ENCODE assay signal across 22 cellular contexts in the genomic region with DNA sequence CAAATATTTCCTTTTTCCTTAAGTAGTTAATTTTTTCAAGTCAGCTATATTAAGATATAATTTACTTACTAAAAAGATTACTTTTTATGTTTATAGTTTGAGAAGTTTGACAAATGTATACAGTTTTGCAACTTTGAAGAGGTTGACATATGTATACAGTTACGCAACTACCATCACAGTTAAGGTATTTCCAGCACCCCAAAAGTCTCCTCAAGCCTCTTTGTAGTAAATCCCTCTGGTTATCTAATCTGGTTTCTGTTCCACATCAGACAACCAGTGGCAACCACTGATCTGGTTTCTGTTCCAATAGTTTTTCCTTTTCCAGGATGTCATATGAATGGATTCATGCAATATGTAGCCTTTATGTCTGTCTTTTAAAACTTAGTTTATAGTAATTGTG. TPM values are rescaled to one million over a fixed set of nuclear protein-coding genes. Genes with fewer than 3 reads are reported as not detected.
"Had no signal": no experiment of that assay in that cellular context is flagged by ENCODE, and none has a peak within 500 bp of the region (broad histone marks: within the 10 kb centered on the region; RNA-seq: fewer than 3 reads in every experiment).

No MANE protein-coding gene starts in this region.

- H3K9ac ChIP-seq: neural progenitor cell had no signal

- H3K9me3 ChIP-seq: colonic mucosa, esophagus squamous epithelium, pancreas, spleen, tibial artery, upper lobe of left lung, uterus had no signal

- H3K27ac ChIP-seq: colonic mucosa, esophagus squamous epithelium, foreskin keratinocyte, neural progenitor cell, pancreas, spleen, tibial artery, upper lobe of left lung, uterus had no signal

- DNase-seq: colonic mucosa; dermis blood vessel endothelial cell; esophagus squamous epithelium; foreskin keratinocyte; hippocampal formation; islet precursor cell; mammary epithelial cell; nucleus accumbens; pancreas; right cardiac atrium; spleen; stimulated activated CD4-positive, alpha-beta T cell treated with anti-CD3 and anti-CD28 coated beads, Interleukin-15, amount 100 ng/mL, for 24 hours; stimulated activated CD4-positive, alpha-beta T cell treated with anti-CD3 and anti-CD28 coated beads, Interleukin-1b, Interleukin-23, amount 100 ng/mL, for 48 hours; stimulated activated CD4-positive, alpha-beta T cell treated with anti-CD3 and anti-CD28 coated beads, Interleukin-4, amount 100 ng/mL, for 24 hours; tibial artery; upper lobe of left lung; uterus had no signal

- H3K27me3 ChIP-seq: colonic mucosa, esophagus squamous epithelium, foreskin keratinocyte, neural progenitor cell, pancreas, spleen, tibial artery, upper lobe of left lung, uterus had no signal

- H3K4me1 ChIP-seq: colonic mucosa, esophagus squamous epithelium, foreskin keratinocyte, neural progenitor cell, uterus had no signal

- H3K4me3 ChIP-seq: colonic mucosa, esophagus squamous epithelium, neural progenitor cell, pancreas, spleen, tibial artery, upper lobe of left lung, uterus had no signal

- H3K4me2 ChIP-seq: neural progenitor cell had no signal

- H3K36me3 ChIP-seq: colonic mucosa, neural progenitor cell, pancreas, uterus had no signal

- ATAC-seq: foreskin keratinocyte; left lobe of liver; natural killer cell treated with Interleukin-12 subunit alpha and Interleukin-12 subunit beta and Interleukin-15 and Interleukin-18, amount 100 ng/mL, for 72 hours; pancreas; right cardiac atrium; stimulated activated memory B cell treated with anti-CD40 and anti-IgM and Interleukin-4, amounts not matched to agents 10 μg/mL and 1 μg/mL and 100 μg/mL, for 72 hours had no signal

- H2AFZ ChIP-seq: neural progenitor cell had no signal

RNA-seq across cellular contexts. Expression of a gene that starts 51.7 kb away (rescaled TPM):
- total RNA-seq: natural killer cell treated with Interleukin-12 subunit alpha and Interleukin-12 subunit beta and Interleukin-15 and Interleukin-18, amount 100 ng/mL, for 72 hours; progenitor cell of endocrine pancreas had no signal
